9 cellular contexts compared by ENCODE assay signal in genomic region chr1:46133946-46134345, GRCh38. TPM values are rescaled to one million over a fixed set of nuclear protein-coding genes. Genes with fewer than 3 reads are reported as not detected.
A peak's percentile ranks its signal among the peaks of the same experiment; 100 is the strongest.
DNase-seq lines count a peak whose midpoint lies in the region; ATAC-seq, FAIRE-seq and TF ChIP-seq lines count a peak whose summit lies in the region.
"Had no signal": no experiment of that assay in that cellular context is flagged by ENCODE, and none has a peak within 500 bp of the region (broad histone marks: within the 10 kb centered on the region; RNA-seq: fewer than 3 reads in every experiment).

No MANE protein-coding gene starts in this region.

- no peak for ATAC-seq in sciatic nerve
- ATAC-seq in GM18502 (IDR thresholded peaks at IDR 0.05; ENCODE audit: poor library complexity, unreplicated experiment), result no peak

- TF ChIP-seq CTCF in endothelial cell of umbilical vein (IDR thresholded peaks at IDR 0.05; ENCODE audit: extremely low read depth in 1 of 2, insufficient read depth in 1 of 2, low read depth in 1 of 2, low read length in 2 of 2) (no peak), spleen (IDR thresholded peaks at IDR 0.05 in 8 of 11, conservative IDR thresholded peaks at IDR 0.05 in 3 of 11) (no peak)

- H3K4me1 ChIP-seq in endothelial cell of umbilical vein (ENCODE audit: control insufficient read depth, extremely low read depth, insufficient read depth, low read length) (peaks cover 30% of the 10 kb centered on the region), spleen (peaks cover 9 to 52% (median 33%) of the 10 kb centered on the region in 6 donors)

- no peaks in the 10 kb centered on the region for H3K36me3 ChIP-seq in endothelial cell of umbilical vein (ENCODE audit: control insufficient read depth in 2 of 2, extremely low read depth in 1 of 2, insufficient read depth in 2 of 2, low read length in 2 of 2)
- H3K36me3 ChIP-seq in spleen, result no peaks in the 10 kb centered on the region

- POLR2A ChIA-PET in endothelial cell of umbilical vein (lab: Charles Lee), result no interaction called here

- H3K27ac ChIP-seq in endothelial cell of umbilical vein (ENCODE audit: insufficient read depth, low read depth, low read length) (no peak overlapping the region), spleen (peak overlapping the region in 5 of 8 donors; percentile 89 to 93 (median 91))

- peak; percentile 28 for DNase-seq in NCI-H748 (lab: John Stamatoyannopoulos, UW; ENCODE audit: unreplicated experiment)
- no peak for DNase-seq in NCI-H748 treated with DMSO at 0.1 percent for 48 hours (lab: John Stamatoyannopoulos, UW)
- peak; percentile 32 for DNase-seq in NCI-H774 (lab: John Stamatoyannopoulos, UW)
- DNase-seq in endothelial cell of umbilical vein (ENCODE audit: low read depth, low spot score), result peak; percentile 48
- DNase-seq in spleen, result no peak
- no peak for DNase-seq in sciatic nerve (ENCODE audit: low spot score)
- no peak for DNase-seq in amygdala (lab: John Stamatoyannopoulos, UW)

- no peaks in the 10 kb centered on the region for H3K27me3 ChIP-seq in endothelial cell of umbilical vein (ENCODE audit: control insufficient read depth in 2 of 2, insufficient read depth in 2 of 2, low read length in 2 of 2)
- peaks cover 0 to 37% (median 0%) of the 10 kb centered on the region in 7 donors for H3K27me3 ChIP-seq in spleen (replicated peaks in 1 of 7)

- CTCF ChIA-PET in endothelial cell of umbilical vein (lab: Charles Lee), result no interaction called here

- H3K79me2 ChIP-seq in endothelial cell of umbilical vein (ENCODE audit: control insufficient read depth, insufficient read depth, low read length), result no peaks in the 10 kb centered on the region

- no peaks in the 10 kb centered on the region for H3K9me1 ChIP-seq in endothelial cell of umbilical vein (replicated peaks; ENCODE audit: control insufficient read depth, extremely low read depth, insufficient read depth, low read length)

- dilution Hi-C loops in endothelial cell of umbilical vein (cut with MboI; ENCODE audit: extremely low pct_ligation_motif_present, low sequenced_read_pairs), result no loop called here

- FAIRE-seq in endothelial cell of umbilical vein (lab: Jason Lieb, UNC), result no peak

- BruUV-seq in endothelial cell of umbilical vein (replicated peaks; lab: Mats Ljungman, UMichigan), result no TSS peak

- peak overlapping the region; percentile 94 for H3K9ac ChIP-seq in endothelial cell of umbilical vein (replicated peaks; ENCODE audit: extremely low read depth, insufficient read depth, low read length)

- H3K4me2 ChIP-seq in endothelial cell of umbilical vein (ENCODE audit: insufficient read depth, low read length), result peak overlapping the region; percentile 87

- H3K4me3 ChIP-seq in endothelial cell of umbilical vein (replicated peaks in 1 of 3; ENCODE audit: insufficient read depth in 1 of 3, low read depth in 1 of 3, low read length in 3 of 3), result peak overlapping the region in 1 of 3 experiments; percentile 69
- H3K4me3 ChIP-seq in spleen, result peak overlapping the region in 3 of 8 donors; percentile 68 to 79 (median 79)

- intact Hi-C loops in endothelial cell of umbilical vein (cut with micrococcal nuclease) (loop anchor here (1.0 to 5.0 kb wide), 5 partner anchors 33 to 447 kb away; partner anchors contain the start of genes GPBP1L1, LRRC41, MAST2 and TMEM69), spleen (cut with DNase I; ENCODE audit: low total_unique reads) (no loop called here), sciatic nerve (cut with DNase I) (no loop called here)

- H3K9me3 ChIP-seq in endothelial cell of umbilical vein (replicated peaks; ENCODE audit: control insufficient read depth, insufficient read depth, low read length), result no peaks in the 10 kb centered on the region
- H3K9me3 ChIP-seq in spleen, result no peaks in the 10 kb centered on the region

- H4K20me1 ChIP-seq in endothelial cell of umbilical vein (replicated peaks; ENCODE audit: control insufficient read depth, extremely low read depth, insufficient read depth, low read length), result no peaks in the 10 kb centered on the region

- WGBS in spleen, 5 donors, result 80 to 98% (median 87%) methylated on average over 2 of the region's 2 CpGs

- H2AFZ ChIP-seq in endothelial cell of umbilical vein (ENCODE audit: low read depth, low read length), result no peak overlapping the region

- TF ChIP-seq POLR2A in endothelial cell of umbilical vein (IDR thresholded peaks at IDR 0.05; ENCODE audit: low read depth, low read length), result no peak
- no peak for TF ChIP-seq POLR2A in spleen (IDR thresholded peaks at IDR 0.05)

TF ChIP-seq in endothelial cell of umbilical vein, 7 proteins besides CTCF, POLR2A, EP300 and RAD21:
- TF ChIP-seq GATA2 (IDR thresholded peaks at IDR 0.05; ENCODE audit: insufficient read depth, insufficient read length, low read depth, low read length), result no peak
- no peak for TF ChIP-seq JUN (IDR thresholded peaks at IDR 0.05; ENCODE audit: borderline replicate concordance, insufficient read depth, insufficient read length, low read depth)
- TF ChIP-seq POLR2AphosphoS5 (IDR thresholded peaks at IDR 0.05; ENCODE audit: insufficient read depth, low read depth, low read length), result no peak
- TF ChIP-seq FOS (IDR thresholded peaks at IDR 0.05; ENCODE audit: borderline replicate concordance, insufficient read depth, low read length), result no peak
- no peak for TF ChIP-seq EZH2 (IDR thresholded peaks at IDR 0.05; ENCODE audit: borderline replicate concordance, low read depth, low read length, severe bottlenecking)
- TF ChIP-seq MAX (IDR thresholded peaks at IDR 0.05; ENCODE audit: insufficient read depth, insufficient read length), result no peak
- TF ChIP-seq MYC (IDR thresholded peaks at IDR 0.05; ENCODE audit: low read depth, low read length), result no peak

RNA-seq across cellular contexts. Expression of gene PIK3R3, which starts 1.5 kb away (rescaled TPM):
- 14.3 and 14.6 TPM in 2 replicates for total RNA-seq in endothelial cell of umbilical vein
- polyA plus RNA-seq in endothelial cell of umbilical vein, result 6.1 and 7.5 TPM in 2 replicates
- 6.5 and 6.8 TPM in 2 replicates for polyA plus RNA-seq in endothelial cell of umbilical vein (2011; cell fraction: cytosol; rRNA removed)
- 9.9 and 10.5 TPM in 2 replicates for polyA plus RNA-seq in endothelial cell of umbilical vein (2011; cell fraction: nucleus; rRNA removed)
- 4.4 and 12.0 TPM in 2 replicates for polyA plus RNA-seq in endothelial cell of umbilical vein (2012)
- 19.7 and 19.8 TPM in 2 replicates for polyA minus RNA-seq in endothelial cell of umbilical vein
- polyA minus RNA-seq in endothelial cell of umbilical vein (2011; cell fraction: cytosol; rRNA and poly(A)+ RNA removed), result 17.0 TPM
- polyA minus RNA-seq in endothelial cell of umbilical vein (2011; cell fraction: nucleus; rRNA and poly(A)+ RNA removed), result 12.5 TPM in 2 replicates
- total RNA-seq in spleen, result 10 to 100 TPM; 22.2 to 45.9 (median 29.1) TPM
- polyA plus RNA-seq in spleen, result 1 to 10 TPM; 3.1 to 8.2 (median 7.2) TPM
- total RNA-seq in sciatic nerve, result 53.5 TPM

RNA-seq across cellular contexts. Expression of gene TSPAN1, which starts 40.9 kb away (rescaled TPM):
- total RNA-seq in endothelial cell of umbilical vein (0.37 and 0.88 TPM in 2 replicates), spleen (1 to 10 TPM in 4 of 7 donors, under 1 TPM in 1, not detected in 2; 0.85 to 3.2 (median 1.6) TPM), sciatic nerve (4.2 TPM)
- polyA plus RNA-seq in endothelial cell of umbilical vein (0.65 and 0.91 TPM in 2 replicates), spleen (1 to 10 TPM in 2 of 3 donors, under 1 TPM in 1; 0.96 to 2.2 (median 1.4) TPM)
- polyA plus RNA-seq in endothelial cell of umbilical vein (2011; cell fraction: cytosol; rRNA removed), result 0.41 and 0.42 TPM in 2 replicates
- 0.70 and 0.71 TPM in 2 replicates for polyA plus RNA-seq in endothelial cell of umbilical vein (2011; cell fraction: nucleus; rRNA removed)
- polyA plus RNA-seq in endothelial cell of umbilical vein (2012), result 0.16 and 0.27 TPM in 2 replicates
- 0.42 and 1.1 TPM in 2 replicates for polyA minus RNA-seq in endothelial cell of umbilical vein
- 15.4 TPM for polyA minus RNA-seq in endothelial cell of umbilical vein (2011; cell fraction: cytosol; rRNA and poly(A)+ RNA removed)
- polyA minus RNA-seq in endothelial cell of umbilical vein (2011; cell fraction: nucleus; rRNA and poly(A)+ RNA removed), result not detected in 2 replicates

RNA-seq across cellular contexts. Expression of gene P3R3URF, which starts 42.3 kb away (rescaled TPM):
- total RNA-seq in endothelial cell of umbilical vein, result not detected in 2 replicates
- polyA plus RNA-seq in endothelial cell of umbilical vein, result not detected in 2 replicates
- not detected in 2 replicates for polyA plus RNA-seq in endothelial cell of umbilical vein (2011; cell fraction: cytosol; rRNA removed)
- polyA plus RNA-seq in endothelial cell of umbilical vein (2011; cell fraction: nucleus; rRNA removed), result not detected in 2 replicates
- polyA plus RNA-seq in endothelial cell of umbilical vein (2012), result not detected in 2 replicates
- not detected in 2 replicates for polyA minus RNA-seq in endothelial cell of umbilical vein
- polyA minus RNA-seq in endothelial cell of umbilical vein (2011; cell fraction: cytosol; rRNA and poly(A)+ RNA removed), result not detected
- polyA minus RNA-seq in endothelial cell of umbilical vein (2011; cell fraction: nucleus; rRNA and poly(A)+ RNA removed), result not detected in 2 replicates
- total RNA-seq in spleen, result not detected
- not detected for polyA plus RNA-seq in spleen
- not detected for total RNA-seq in sciatic nerve
- polyA plus RNA-seq: BJ had no signal

Comparison
In these comparisons a context has a peak if more than half of its experiments do, and no peak if none do; other contexts are left out.
1. DNase-seq: peak in NCI-H748 (single experiment), NCI-H774 (single experiment) and endothelial cell of umbilical vein (single experiment); none in NCI-H748 treated with DMSO at 0.1 percent for 48 hours (single experiment), spleen (single experiment), sciatic nerve (single experiment) and amygdala (0 of 56).